ENCODE assay signal across 2 cellular contexts in the genomic region with DNA sequence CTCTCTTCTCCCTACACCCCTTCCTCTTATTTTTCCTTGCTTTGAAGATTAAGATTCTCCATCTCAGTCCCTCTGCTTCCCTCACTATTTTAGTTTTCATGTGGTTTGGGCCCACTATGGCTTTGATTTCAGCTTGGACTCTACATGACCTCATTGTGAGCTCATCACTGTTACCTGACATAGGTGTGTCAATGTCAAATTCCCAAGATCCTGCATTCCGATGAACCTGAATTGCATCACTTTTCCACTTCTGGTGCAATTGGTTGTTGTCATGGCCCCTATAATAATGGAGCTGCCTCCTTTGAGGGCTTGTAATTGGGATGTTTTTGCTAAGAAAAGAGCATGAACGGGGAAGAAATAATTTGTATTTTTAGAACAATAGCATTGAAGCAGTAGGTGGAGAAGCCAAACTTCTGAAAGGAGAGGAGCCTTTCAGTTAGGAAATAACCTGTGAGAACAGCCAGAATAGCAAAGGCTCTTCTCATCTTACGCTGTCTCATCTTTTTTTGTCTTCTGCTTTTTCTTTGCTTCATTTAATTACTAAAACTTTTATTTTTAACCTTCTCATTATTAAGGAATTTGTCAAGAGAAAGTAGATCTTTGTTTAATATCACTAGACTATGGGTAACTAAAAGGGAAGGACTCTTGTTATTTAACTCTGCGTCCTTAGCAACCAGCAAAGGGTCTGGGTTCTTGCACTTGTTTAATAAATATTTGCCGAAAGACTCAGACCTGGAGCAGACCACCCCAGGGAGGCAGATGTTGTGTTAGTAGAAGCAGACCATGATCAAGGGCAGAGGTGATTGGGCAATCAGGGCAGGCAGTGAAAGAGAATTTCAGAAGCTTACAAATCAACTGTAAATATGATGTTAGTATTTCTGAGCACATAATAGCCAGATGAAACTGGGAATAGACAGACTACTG.
TF ChIP-seq lines count a peak whose summit lies in the region.

No MANE protein-coding gene starts in this region.

TF ChIP-seq in H1, 55 proteins besides CTCF, POLR2A, EP300 and RAD21 (continued from another document):
- TF ChIP-seq BRCA1 (IDR thresholded peaks at IDR 0.05; ENCODE audit: low read depth, low read length) = no peak
- no peak for TF ChIP-seq CTBP2 (IDR thresholded peaks at IDR 0.05; ENCODE audit: borderline replicate concordance, insufficient read depth, insufficient read length, low read length)
- TF ChIP-seq CREB1 (IDR thresholded peaks at IDR 0.05) = 0 out of 2 replicates have a peak, but pooled peaks have one; percentile 25
- TF ChIP-seq GTF2F1 (IDR thresholded peaks at IDR 0.05; ENCODE audit: borderline replicate concordance, low read depth, low read length) = no peak
- no peak for TF ChIP-seq TAF7 (optimal IDR thresholded peaks at IDR 0.05; ENCODE audit: borderline replicate concordance, low read depth, low read length)

TF ChIP-seq in HepG2, 621 proteins besides CTCF, POLR2A, EP300 and RAD21 (continued from another document and continues in another):
- TF ChIP-seq, protein P1, sequence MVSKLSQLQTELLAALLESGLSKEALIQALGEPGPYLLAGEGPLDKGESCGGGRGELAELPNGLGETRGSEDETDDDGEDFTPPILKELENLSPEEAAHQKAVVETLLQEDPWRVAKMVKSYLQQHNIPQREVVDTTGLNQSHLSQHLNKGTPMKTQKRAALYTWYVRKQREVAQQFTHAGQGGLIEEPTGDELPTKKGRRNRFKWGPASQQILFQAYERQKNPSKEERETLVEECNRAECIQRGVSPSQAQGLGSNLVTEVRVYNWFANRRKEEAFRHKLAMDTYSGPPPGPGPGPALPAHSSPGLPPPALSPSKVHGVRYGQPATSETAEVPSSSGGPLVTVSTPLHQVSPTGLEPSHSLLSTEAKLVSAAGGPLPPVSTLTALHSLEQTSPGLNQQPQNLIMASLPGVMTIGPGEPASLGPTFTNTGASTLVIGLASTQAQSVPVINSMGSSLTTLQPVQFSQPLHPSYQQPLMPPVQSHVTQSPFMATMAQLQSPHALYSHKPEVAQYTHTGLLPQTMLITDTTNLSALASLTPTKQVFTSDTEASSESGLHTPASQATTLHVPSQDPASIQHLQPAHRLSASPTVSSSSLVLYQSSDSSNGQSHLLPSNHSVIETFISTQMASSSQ (IDR thresholded peaks at IDR 0.05; ENCODE audit: low read depth) = no peak
- TF ChIP-seq, protein P1 (CRISPR knock-in tag; IDR thresholded peaks at IDR 0.05; ENCODE audit: borderline replicate concordance) = no peak
- no peak for TF ChIP-seq CEBPZ (IDR thresholded peaks at IDR 0.05; ENCODE audit: low read length)
- TF ChIP-seq RORA (CRISPR knock-in tag; IDR thresholded peaks at IDR 0.05) = no peak
- TF ChIP-seq ONECUT2 (CRISPR knock-in tag; IDR thresholded peaks at IDR 0.05) = no peak
- TF ChIP-seq SMC3 (IDR thresholded peaks at IDR 0.05; ENCODE audit: low read length) = peak; percentile 18; the same call in 1 of the 2 replicates
- no peak for TF ChIP-seq ARNT2 (CRISPR knock-in tag; IDR thresholded peaks at IDR 0.05; ENCODE audit: low read depth)
- no peak for TF ChIP-seq MTF2 (CRISPR knock-in tag; IDR thresholded peaks at IDR 0.05; ENCODE audit: borderline replicate concordance)
- no peak for TF ChIP-seq CENPT (CRISPR knock-in tag; IDR thresholded peaks at IDR 0.05; ENCODE audit: low read depth)
- TF ChIP-seq FOSL2 (CRISPR knock-in tag; IDR thresholded peaks at IDR 0.05) = peak; percentile 99
- no peak for TF ChIP-seq ZSCAN12 (CRISPR knock-in tag; IDR thresholded peaks at IDR 0.05)
- no peak for TF ChIP-seq EEA1 (CRISPR knock-in tag; IDR thresholded peaks at IDR 0.05; ENCODE audit: borderline replicate concordance)
- TF ChIP-seq BHLHE40 (IDR thresholded peaks at IDR 0.05; ENCODE audit: low read length) = no peak
- TF ChIP-seq CREM (IDR thresholded peaks at IDR 0.05) = 0 out of 2 replicates have a peak, but pooled peaks have one; percentile 17
- no peak for TF ChIP-seq CREM (CRISPR knock-in tag; IDR thresholded peaks at IDR 0.05)
- TF ChIP-seq HOXD1 (CRISPR knock-in tag; IDR thresholded peaks at IDR 0.05) = no peak
- TF ChIP-seq ZNF781 (CRISPR knock-in tag; IDR thresholded peaks at IDR 0.05; ENCODE audit: borderline replicate concordance, not compliant biosample characterization) = no peak
- peak; percentile 18; the same call in 1 of the 2 replicates for TF ChIP-seq THAP11 (CRISPR knock-in tag; IDR thresholded peaks at IDR 0.05)
- TF ChIP-seq, protein P2, sequence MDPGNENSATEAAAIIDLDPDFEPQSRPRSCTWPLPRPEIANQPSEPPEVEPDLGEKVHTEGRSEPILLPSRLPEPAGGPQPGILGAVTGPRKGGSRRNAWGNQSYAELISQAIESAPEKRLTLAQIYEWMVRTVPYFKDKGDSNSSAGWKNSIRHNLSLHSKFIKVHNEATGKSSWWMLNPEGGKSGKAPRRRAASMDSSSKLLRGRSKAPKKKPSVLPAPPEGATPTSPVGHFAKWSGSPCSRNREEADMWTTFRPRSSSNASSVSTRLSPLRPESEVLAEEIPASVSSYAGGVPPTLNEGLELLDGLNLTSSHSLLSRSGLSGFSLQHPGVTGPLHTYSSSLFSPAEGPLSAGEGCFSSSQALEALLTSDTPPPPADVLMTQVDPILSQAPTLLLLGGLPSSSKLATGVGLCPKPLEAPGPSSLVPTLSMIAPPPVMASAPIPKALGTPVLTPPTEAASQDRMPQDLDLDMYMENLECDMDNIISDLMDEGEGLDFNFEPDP (CRISPR knock-in tag; conservative IDR thresholded peaks at IDR 0.05) = no peak
- no peak for TF ChIP-seq AGO1 (IDR thresholded peaks at IDR 0.05; ENCODE audit: low read depth, low read length, poor library complexity, severe bottlenecking)
- peak; percentile 45; the same call in 1 of the 2 replicates for TF ChIP-seq MED1 (CRISPR knock-in tag; IDR thresholded peaks at IDR 0.05)
- TF ChIP-seq NKX3-1 (CRISPR knock-in tag; IDR thresholded peaks at IDR 0.05) = no peak
- peak; percentile 53; the same call in 1 of the 2 replicates for TF ChIP-seq FOXJ3 (CRISPR knock-in tag; IDR thresholded peaks at IDR 0.05; ENCODE audit: borderline replicate concordance)
- no peak for TF ChIP-seq ZNF256 (CRISPR knock-in tag; conservative IDR thresholded peaks at IDR 0.05)
- no peak for TF ChIP-seq PCBP1 (IDR thresholded peaks at IDR 0.05; ENCODE audit: borderline replicate concordance, low read depth, low read length)
- no peak for TF ChIP-seq KLF9 (CRISPR knock-in tag; IDR thresholded peaks at IDR 0.05; ENCODE audit: low read depth)
- peak; percentile 80 for TF ChIP-seq FOXA3 (CRISPR knock-in tag; IDR thresholded peaks at IDR 0.05)
- TF ChIP-seq RARA (CRISPR knock-in tag; IDR thresholded peaks at IDR 0.05) = peak; percentile 75
- TF ChIP-seq SIX4 (CRISPR knock-in tag; IDR thresholded peaks at IDR 0.05) = no peak
- TF ChIP-seq RBAK (CRISPR knock-in tag; IDR thresholded peaks at IDR 0.05) = no peak
- no peak for TF ChIP-seq ATAD3A (CRISPR knock-in tag; IDR thresholded peaks at IDR 0.05)
- TF ChIP-seq ZNF34 (CRISPR knock-in tag; IDR thresholded peaks at IDR 0.05; ENCODE audit: borderline replicate concordance) = no peak
- TF ChIP-seq ZNF616 (CRISPR knock-in tag; IDR thresholded peaks at IDR 0.05; ENCODE audit: low read depth) = no peak
- TF ChIP-seq, protein P3, sequence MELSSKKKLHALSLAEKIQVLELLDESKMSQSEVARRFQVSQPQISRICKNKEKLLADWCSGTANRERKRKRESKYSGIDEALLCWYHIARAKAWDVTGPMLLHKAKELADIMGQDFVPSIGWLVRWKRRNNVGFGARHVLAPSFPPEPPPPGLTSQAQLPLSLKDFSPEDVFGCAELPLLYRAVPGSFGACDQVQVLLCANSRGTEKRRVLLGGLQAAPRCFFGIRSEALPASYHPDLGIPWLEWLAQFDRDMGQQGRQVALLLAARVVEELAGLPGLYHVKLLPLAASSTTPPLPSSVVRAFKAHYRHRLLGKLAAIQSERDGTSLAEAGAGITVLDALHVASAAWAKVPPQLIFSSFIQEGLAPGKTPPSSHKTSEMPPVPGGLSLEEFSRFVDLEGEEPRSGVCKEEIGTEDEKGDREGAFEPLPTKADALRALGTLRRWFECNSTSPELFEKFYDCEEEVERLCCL (CRISPR knock-in tag; IDR thresholded peaks at IDR 0.05; ENCODE audit: borderline replicate concordance) = no peak
- TF ChIP-seq SAFB2 (CRISPR knock-in tag; IDR thresholded peaks at IDR 0.05; ENCODE audit: borderline replicate concordance, low read depth) = no peak
- no peak for TF ChIP-seq ZFP41 (CRISPR knock-in tag; IDR thresholded peaks at IDR 0.05; ENCODE audit: borderline replicate concordance)
- TF ChIP-seq ZBTB21 (CRISPR knock-in tag; IDR thresholded peaks at IDR 0.05) = 0 out of 2 replicates have a peak, but pooled peaks have one; percentile 45
- TF ChIP-seq, protein P4, sequence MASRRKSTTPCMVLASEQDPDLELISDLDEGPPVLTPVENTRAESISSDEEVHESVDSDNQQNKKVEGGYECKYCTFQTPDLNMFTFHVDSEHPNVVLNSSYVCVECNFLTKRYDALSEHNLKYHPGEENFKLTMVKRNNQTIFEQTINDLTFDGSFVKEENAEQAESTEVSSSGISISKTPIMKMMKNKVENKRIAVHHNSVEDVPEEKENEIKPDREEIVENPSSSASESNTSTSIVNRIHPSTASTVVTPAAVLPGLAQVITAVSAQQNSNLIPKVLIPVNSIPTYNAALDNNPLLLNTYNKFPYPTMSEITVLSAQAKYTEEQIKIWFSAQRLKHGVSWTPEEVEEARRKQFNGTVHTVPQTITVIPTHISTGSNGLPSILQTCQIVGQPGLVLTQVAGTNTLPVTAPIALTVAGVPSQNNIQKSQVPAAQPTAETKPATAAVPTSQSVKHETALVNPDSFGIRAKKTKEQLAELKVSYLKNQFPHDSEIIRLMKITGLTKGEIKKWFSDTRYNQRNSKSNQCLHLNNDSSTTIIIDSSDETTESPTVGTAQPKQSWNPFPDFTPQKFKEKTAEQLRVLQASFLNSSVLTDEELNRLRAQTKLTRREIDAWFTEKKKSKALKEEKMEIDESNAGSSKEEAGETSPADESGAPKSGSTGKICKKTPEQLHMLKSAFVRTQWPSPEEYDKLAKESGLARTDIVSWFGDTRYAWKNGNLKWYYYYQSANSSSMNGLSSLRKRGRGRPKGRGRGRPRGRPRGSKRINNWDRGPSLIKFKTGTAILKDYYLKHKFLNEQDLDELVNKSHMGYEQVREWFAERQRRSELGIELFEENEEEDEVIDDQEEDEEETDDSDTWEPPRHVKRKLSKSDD (CRISPR knock-in tag; IDR thresholded peaks at IDR 0.05; ENCODE audit: low read depth) = no peak
- TF ChIP-seq ZNF510 (CRISPR knock-in tag; IDR thresholded peaks at IDR 0.05; ENCODE audit: low read depth) = no peak
- TF ChIP-seq ZNF496 (CRISPR knock-in tag; IDR thresholded peaks at IDR 0.05; ENCODE audit: insufficient replicate concordance) = no peak
- TF ChIP-seq GTF2F1 (IDR thresholded peaks at IDR 0.05; ENCODE audit: low read length) = no peak
- no peak for TF ChIP-seq NBN (conservative IDR thresholded peaks at IDR 0.05)
- TF ChIP-seq, protein P5, sequence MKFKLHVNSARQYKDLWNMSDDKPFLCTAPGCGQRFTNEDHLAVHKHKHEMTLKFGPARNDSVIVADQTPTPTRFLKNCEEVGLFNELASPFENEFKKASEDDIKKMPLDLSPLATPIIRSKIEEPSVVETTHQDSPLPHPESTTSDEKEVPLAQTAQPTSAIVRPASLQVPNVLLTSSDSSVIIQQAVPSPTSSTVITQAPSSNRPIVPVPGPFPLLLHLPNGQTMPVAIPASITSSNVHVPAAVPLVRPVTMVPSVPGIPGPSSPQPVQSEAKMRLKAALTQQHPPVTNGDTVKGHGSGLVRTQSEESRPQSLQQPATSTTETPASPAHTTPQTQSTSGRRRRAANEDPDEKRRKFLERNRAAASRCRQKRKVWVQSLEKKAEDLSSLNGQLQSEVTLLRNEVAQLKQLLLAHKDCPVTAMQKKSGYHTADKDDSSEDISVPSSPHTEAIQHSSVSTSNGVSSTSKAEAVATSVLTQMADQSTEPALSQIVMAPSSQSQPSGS (CRISPR knock-in tag; IDR thresholded peaks at IDR 0.05) = peak; percentile 60; the same call in 1 of the 2 replicates
- TF ChIP-seq, protein P6, sequence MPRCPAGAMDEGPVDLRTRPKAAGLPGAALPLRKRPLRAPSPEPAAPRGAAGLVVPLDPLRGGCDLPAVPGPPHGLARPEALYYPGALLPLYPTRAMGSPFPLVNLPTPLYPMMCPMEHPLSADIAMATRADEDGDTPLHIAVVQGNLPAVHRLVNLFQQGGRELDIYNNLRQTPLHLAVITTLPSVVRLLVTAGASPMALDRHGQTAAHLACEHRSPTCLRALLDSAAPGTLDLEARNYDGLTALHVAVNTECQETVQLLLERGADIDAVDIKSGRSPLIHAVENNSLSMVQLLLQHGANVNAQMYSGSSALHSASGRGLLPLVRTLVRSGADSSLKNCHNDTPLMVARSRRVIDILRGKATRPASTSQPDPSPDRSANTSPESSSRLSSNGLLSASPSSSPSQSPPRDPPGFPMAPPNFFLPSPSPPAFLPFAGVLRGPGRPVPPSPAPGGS (CRISPR knock-in tag; IDR thresholded peaks at IDR 0.05) = no peak
- no peak for TF ChIP-seq AGO2 (optimal IDR thresholded peaks at IDR 0.05; ENCODE audit: low read depth, low read length)
- no peak for TF ChIP-seq ISX (CRISPR knock-in tag; conservative IDR thresholded peaks at IDR 0.05)
- TF ChIP-seq WIZ (CRISPR knock-in tag; IDR thresholded peaks at IDR 0.05) = no peak
